Comparison of ENCODE assay signal across 14 cellular contexts in the genomic region with DNA sequence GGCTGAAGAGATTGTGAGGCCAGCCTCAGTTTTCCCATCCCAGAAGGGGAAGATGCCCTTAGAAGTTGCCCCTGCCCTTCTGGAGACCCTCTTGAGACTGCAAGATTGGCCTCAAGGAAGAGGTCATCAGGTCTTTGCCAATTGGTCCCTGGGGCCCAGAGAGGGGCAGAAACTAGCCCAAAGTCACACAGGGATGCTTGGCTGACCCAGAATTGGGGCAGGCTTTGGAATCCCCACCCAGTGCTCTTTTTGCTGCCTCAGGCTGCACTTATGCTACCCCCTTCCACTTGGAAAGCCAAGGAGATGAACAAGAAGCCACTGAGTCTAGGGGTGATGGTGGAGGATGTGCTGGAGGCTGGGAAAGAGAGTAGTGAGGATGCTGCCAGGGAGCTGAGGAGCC. TPM values are rescaled to one million over a fixed set of nuclear protein-coding genes. Genes with fewer than 3 reads are reported as not detected.
A peak's percentile ranks its signal among the peaks of the same experiment; 100 is the strongest.
DNase-seq lines count a peak whose midpoint lies in the region; ATAC-seq, FAIRE-seq and TF ChIP-seq lines count a peak whose summit lies in the region.
"Had no signal": no experiment of that assay in that cellular context is flagged by ENCODE, and none has a peak within 500 bp of the region (broad histone marks: within the 10 kb centered on the region; RNA-seq: fewer than 3 reads in every experiment).

No MANE protein-coding gene starts in this region.

- no TSS peak for BruUV-seq in PC-3 (replicated peaks; lab: Mats Ljungman, UMichigan)
- no TSS peak for BruUV-seq in endothelial cell of umbilical vein (replicated peaks; lab: Mats Ljungman, UMichigan)

- H3K27ac ChIP-seq in ACC112 (ENCODE audit: low read depth, low read length) (peak overlapping the region; percentile 89), PC-3 (ENCODE audit: low read length) (peak overlapping the region; percentile 81), endothelial cell of umbilical vein (ENCODE audit: insufficient read depth, low read depth, low read length) (peak overlapping the region; percentile 42), osteoblast (ENCODE audit: low read depth, low read length) (peak overlapping the region; percentile 86)

- H3K9me1 ChIP-seq in endothelial cell of umbilical vein (replicated peaks; ENCODE audit: control insufficient read depth, extremely low read depth, insufficient read depth, low read length), result no peaks in the 10 kb centered on the region

- H3K4me3 ChIP-seq in ACC112 (ENCODE audit: low read depth, low read length), result no peak overlapping the region
- H3K4me3 ChIP-seq in PC-3 (ENCODE audit: low read length), result no peak overlapping the region
- no peak overlapping the region for H3K4me3 ChIP-seq in endothelial cell of umbilical vein (replicated peaks in 1 of 3; ENCODE audit: insufficient read depth in 1 of 3, low read depth in 1 of 3, low read length in 3 of 3)
- H3K4me3 ChIP-seq in osteoblast (ENCODE audit: insufficient read depth, low read length), result no peak overlapping the region
- no peak overlapping the region for H3K4me3 ChIP-seq in mucosa of descending colon

- H3K9ac ChIP-seq in PC-3 (ENCODE audit: low read length) (no peak overlapping the region), endothelial cell of umbilical vein (replicated peaks; ENCODE audit: extremely low read depth, insufficient read depth, low read length) (no peak overlapping the region)

- H3K79me2 ChIP-seq in ACC112 (ENCODE audit: control insufficient read depth, insufficient read depth, low read length, unreplicated experiment) (no peaks in the 10 kb centered on the region), PC-3 (ENCODE audit: low read length) (no peaks in the 10 kb centered on the region), endothelial cell of umbilical vein (ENCODE audit: control insufficient read depth, insufficient read depth, low read length) (no peaks in the 10 kb centered on the region), osteoblast (ENCODE audit: insufficient read depth, low read length) (no peaks in the 10 kb centered on the region)

- CTCF ChIA-PET in PC-3 (lab: Charles Lee), result no interaction called here
- CTCF ChIA-PET in endothelial cell of umbilical vein (lab: Charles Lee), result interaction anchor here (0.8 to 0.9 kb wide), 5 partner anchors 9 to 24 kb away, joined by 3 to 6 read pairs (median 3); a partner anchor contains a TSS

- FAIRE-seq in endothelial cell of umbilical vein (lab: Jason Lieb, UNC), result no peak
- no peak for FAIRE-seq in urothelium cell line (lab: Jason Lieb, UNC)
- FAIRE-seq: GM12891 had no signal

- TF ChIP-seq CTCF in PC-3 (conservative IDR thresholded peaks at IDR 0.05; ENCODE audit: low read depth, low read length), result no peak
- no peak for TF ChIP-seq CTCF in endothelial cell of umbilical vein (IDR thresholded peaks at IDR 0.05; ENCODE audit: extremely low read depth in 1 of 2, insufficient read depth in 1 of 2, low read depth in 1 of 2, low read length in 2 of 2)
- no peak for TF ChIP-seq CTCF in osteoblast (IDR thresholded peaks at IDR 0.05; ENCODE audit: extremely low read depth, low read depth, low read length)
- no peak for TF ChIP-seq CTCF in mucosa of descending colon (IDR thresholded peaks at IDR 0.05)

- peaks cover 9% of the 10 kb centered on the region for H3F3A ChIP-seq in PC-3 (ENCODE audit: low read length, unreplicated experiment)

- H2AFZ ChIP-seq in ACC112 (ENCODE audit: low read length, unreplicated experiment), result peak overlapping the region; percentile 30
- H2AFZ ChIP-seq in PC-3 (ENCODE audit: low read length), result no peak overlapping the region
- H2AFZ ChIP-seq in endothelial cell of umbilical vein (ENCODE audit: low read depth, low read length), result no peak overlapping the region
- H2AFZ ChIP-seq in osteoblast (ENCODE audit: low read length), result peak overlapping the region; percentile 55

- H3K36me3 ChIP-seq in ACC112 (ENCODE audit: insufficient read depth, low read length) (no peaks in the 10 kb centered on the region), PC-3 (ENCODE audit: low read depth, low read length) (no peaks in the 10 kb centered on the region), endothelial cell of umbilical vein (ENCODE audit: control insufficient read depth in 2 of 2, extremely low read depth in 1 of 2, insufficient read depth in 2 of 2, low read length in 2 of 2) (no peaks in the 10 kb centered on the region), osteoblast (ENCODE audit: insufficient read depth, low read length) (no peaks in the 10 kb centered on the region), mucosa of descending colon (ENCODE audit: low read depth) (no peaks in the 10 kb centered on the region)

- no peak for ATAC-seq in PC-3
- no peak for ATAC-seq in mucosa of descending colon
- no peak for ATAC-seq in GM18519 (IDR thresholded peaks at IDR 0.05; ENCODE audit: low FRiP score, unreplicated experiment)
- ATAC-seq in GM19035 (IDR thresholded peaks at IDR 0.05; ENCODE audit: unreplicated experiment), result no peak

- dilution Hi-C loops in endothelial cell of umbilical vein (cut with MboI; ENCODE audit: extremely low pct_ligation_motif_present, low sequenced_read_pairs), result no loop called here

- H3K4me2 ChIP-seq in PC-3 (ENCODE audit: low read length) (peak overlapping the region; percentile 32; the same call in 1 of the 2 replicates), endothelial cell of umbilical vein (ENCODE audit: insufficient read depth, low read length) (no peak overlapping the region), osteoblast (ENCODE audit: insufficient read depth, low read length) (peak overlapping the region; percentile 38)

- POLR2A ChIA-PET in PC-3 (lab: Charles Lee; ENCODE audit: unreplicated experiment), result interaction anchor here (0.5 kb wide), 1 partner anchor 25 kb away, joined by 8 read pairs; no protein-coding TSS in a partner anchor
- POLR2A ChIA-PET in endothelial cell of umbilical vein (lab: Charles Lee), result no interaction called here

- intact Hi-C loops in PC-3 (cut with micrococcal nuclease) (loop anchor here (5.0 kb wide), 1 partner anchor 35 kb away; no protein-coding TSS in a partner anchor), endothelial cell of umbilical vein (cut with micrococcal nuclease) (loop anchor here (1.0 kb wide), 1 partner anchor 17 kb away; no protein-coding TSS in a partner anchor), mucosa of descending colon (cut with DNase I, micrococcal nuclease) (no loop called here)

- H3K4me1 ChIP-seq in ACC112 (ENCODE audit: control insufficient read depth, insufficient read depth, low read length, unreplicated experiment) (peaks cover 42% of the 10 kb centered on the region), PC-3 (ENCODE audit: insufficient read depth, low read length) (peaks cover 61% of the 10 kb centered on the region), endothelial cell of umbilical vein (ENCODE audit: control insufficient read depth, extremely low read depth, insufficient read depth, low read length) (peaks cover 31% of the 10 kb centered on the region), osteoblast (ENCODE audit: insufficient read depth, low read length) (peaks cover 30% of the 10 kb centered on the region), mucosa of descending colon (ENCODE audit: low read depth) (no peaks in the 10 kb centered on the region)

- no peaks in the 10 kb centered on the region for H3K9me2 ChIP-seq in PC-3 (replicated peaks; ENCODE audit: low read length)

- DNase-seq in PC-3 (no peak), endothelial cell of umbilical vein (ENCODE audit: low read depth, low spot score) (no peak), osteoblast (ENCODE audit: insufficient read length, low spot score, missing footprints) (no peak), mucosa of descending colon (no peak), urothelium cell line (ENCODE audit: low spot score) (no peak)
- DNase-seq: C1 segment of cervical spinal cord; CD8-positive, alpha-beta memory T cell; NCI-H1436; NCI-H2081; SHP77 treated with DMSO at 0.1 percent for 48 hours had no signal

- H3K9me3 ChIP-seq in PC-3 (ENCODE audit: low read length) (no peaks in the 10 kb centered on the region), endothelial cell of umbilical vein (replicated peaks; ENCODE audit: control insufficient read depth, insufficient read depth, low read length) (peaks cover 3% of the 10 kb centered on the region), osteoblast (ENCODE audit: low read depth, low read length) (no peaks in the 10 kb centered on the region), mucosa of descending colon (peaks cover 3% of the 10 kb centered on the region)

- no peaks in the 10 kb centered on the region for H3K27me3 ChIP-seq in ACC112 (ENCODE audit: insufficient read depth, low read length)
- H3K27me3 ChIP-seq in PC-3 (ENCODE audit: low read length), result no peaks in the 10 kb centered on the region
- H3K27me3 ChIP-seq in endothelial cell of umbilical vein (ENCODE audit: control insufficient read depth in 2 of 2, insufficient read depth in 2 of 2, low read length in 2 of 2), result no peaks in the 10 kb centered on the region
- H3K27me3 ChIP-seq in osteoblast (ENCODE audit: insufficient read depth, low read length), result no peaks in the 10 kb centered on the region

- TF ChIP-seq POLR2A in endothelial cell of umbilical vein (IDR thresholded peaks at IDR 0.05; ENCODE audit: low read depth, low read length), result no peak

- no peaks in the 10 kb centered on the region for H4K20me1 ChIP-seq in PC-3 (ENCODE audit: low read length)
- no peaks in the 10 kb centered on the region for H4K20me1 ChIP-seq in endothelial cell of umbilical vein (replicated peaks; ENCODE audit: control insufficient read depth, extremely low read depth, insufficient read depth, low read length)
- H4K20me1 ChIP-seq in osteoblast (ENCODE audit: insufficient read depth, low read length), result no peaks in the 10 kb centered on the region

RNA-seq across cellular contexts. Expression of a gene that starts 24.9 kb away (rescaled TPM):
- total RNA-seq in PC-3 (2014; rRNA removed) (178 and 198 TPM in 2 replicates), endothelial cell of umbilical vein (968 and 982 TPM in 2 replicates), osteoblast (150 and 154 TPM in 2 replicates), mucosa of descending colon (100 to 1,000 TPM; 168 to 326 (median 300) TPM)
- polyA plus RNA-seq in endothelial cell of umbilical vein, result 1,861 and 1,972 TPM in 2 replicates
- polyA plus RNA-seq in endothelial cell of umbilical vein (2011; cell fraction: cytosol; rRNA removed), result 1,632 and 1,874 TPM in 2 replicates
- polyA plus RNA-seq in endothelial cell of umbilical vein (2011; cell fraction: nucleus; rRNA removed), result 571 and 678 TPM in 2 replicates
- polyA plus RNA-seq in endothelial cell of umbilical vein (2012), result 1,466 and 1,504 TPM in 2 replicates
- 1,622 and 1,688 TPM in 2 replicates for polyA minus RNA-seq in endothelial cell of umbilical vein
- 59.7 TPM for polyA minus RNA-seq in endothelial cell of umbilical vein (2011; cell fraction: cytosol; rRNA and poly(A)+ RNA removed)
- 209 and 300 TPM in 2 replicates for polyA minus RNA-seq in endothelial cell of umbilical vein (2011; cell fraction: nucleus; rRNA and poly(A)+ RNA removed)

RNA-seq across cellular contexts. Expression of a gene that starts 48.9 kb away (rescaled TPM):
- total RNA-seq in PC-3 (2014; rRNA removed) (170 and 217 TPM in 2 replicates), endothelial cell of umbilical vein (95.7 and 107 TPM in 2 replicates), osteoblast (23.0 and 30.0 TPM in 2 replicates), mucosa of descending colon (10 to 100 TPM; 70.3 to 84.1 (median 80.0) TPM)
- polyA plus RNA-seq in endothelial cell of umbilical vein, result 26.0 and 27.3 TPM in 2 replicates
- 30.0 and 35.5 TPM in 2 replicates for polyA plus RNA-seq in endothelial cell of umbilical vein (2011; cell fraction: cytosol; rRNA removed)
- polyA plus RNA-seq in endothelial cell of umbilical vein (2011; cell fraction: nucleus; rRNA removed), result 70.9 and 78.9 TPM in 2 replicates
- 88.1 and 119 TPM in 2 replicates for polyA plus RNA-seq in endothelial cell of umbilical vein (2012)
- 37.1 and 37.5 TPM in 2 replicates for polyA minus RNA-seq in endothelial cell of umbilical vein
- polyA minus RNA-seq in endothelial cell of umbilical vein (2011; cell fraction: cytosol; rRNA and poly(A)+ RNA removed), result 10.5 TPM
- 64.1 and 74.2 TPM in 2 replicates for polyA minus RNA-seq in endothelial cell of umbilical vein (2011; cell fraction: nucleus; rRNA and poly(A)+ RNA removed)

Comparison
In these comparisons a context has a peak if more than half of its experiments do, and no peak if none do; other contexts are left out.
1. H2AFZ ChIP-seq: peak in ACC112 (single experiment) and osteoblast (single experiment); none in PC-3 (single experiment) and endothelial cell of umbilical vein (single experiment).
2. intact Hi-C loops: an anchor here in PC-3 (5.0 kb wide) and endothelial cell of umbilical vein (1.0 kb wide); none called in mucosa of descending colon.
3. Peak in every context shown above with its lines, with median percentiles within 50 percentile points of each other: H3K27ac ChIP-seq.